25 cellular contexts compared by ENCODE assay signal in the genomic region with DNA sequence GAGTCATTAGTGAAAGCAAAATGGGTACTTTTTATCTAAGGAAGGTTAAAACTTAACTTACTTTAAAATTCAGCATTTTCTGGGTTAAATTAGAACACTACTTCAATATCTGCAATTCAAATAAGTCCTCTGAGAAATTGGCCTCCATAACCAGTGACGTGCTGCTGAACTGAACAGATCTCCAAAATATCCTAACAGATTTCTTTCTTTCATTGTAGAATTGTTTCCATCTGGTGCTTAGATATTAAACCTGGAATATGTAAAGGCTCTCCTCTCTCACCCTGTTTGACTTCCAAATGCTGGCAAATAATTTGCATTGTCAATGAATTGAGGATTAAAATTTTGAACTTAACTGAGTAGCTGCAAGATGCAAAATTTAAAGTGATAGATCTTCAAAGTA.
A peak's percentile ranks its signal among the peaks of the same experiment; 100 is the strongest.
DNase-seq lines count a peak whose midpoint lies in the region; ATAC-seq, FAIRE-seq and TF ChIP-seq lines count a peak whose summit lies in the region.
"Had no signal": no experiment of that assay in that cellular context is flagged by ENCODE, and none has a peak within 500 bp of the region (broad histone marks: within the 10 kb centered on the region; RNA-seq: fewer than 3 reads in every experiment).

No MANE protein-coding gene starts in this region.

- H3K4me1 ChIP-seq in A673 (ENCODE audit: insufficient read depth, low read length, poor library complexity, severe bottlenecking) (peaks cover 8% of the 10 kb centered on the region), neural progenitor cell (no peaks in the 10 kb centered on the region), body of pancreas (no peaks in the 10 kb centered on the region)
- H3K4me1 ChIP-seq: A549, Caco-2 had no signal

- H3K27me3 Mint-ChIP-seq in neural progenitor cell (ENCODE audit: insufficient read depth, low read depth), result peaks cover 2% of the 10 kb centered on the region
- H3K27me3 Mint-ChIP-seq: B cell had no signal

- H3K36me3 Mint-ChIP-seq in neural progenitor cell, result no peaks in the 10 kb centered on the region
- H3K36me3 Mint-ChIP-seq: CD8-positive, alpha-beta T cell had no signal

- H3K27ac ChIP-seq in A673 (ENCODE audit: low read depth, low read length, poor library complexity, severe bottlenecking) (peak overlapping the region; percentile 87), neural progenitor cell (no peak overlapping the region), body of pancreas (no peak overlapping the region)
- H3K27ac ChIP-seq: A549, C4-2B had no signal

- H3K9me3 Mint-ChIP-seq in neural progenitor cell, result peaks cover 5% of the 10 kb centered on the region

- POLR2A ChIA-PET in A673 (lab: Charles Lee; ENCODE audit: low non-redundant PET), result no interaction called here

- 6 to 7% methylated on average over 1 of the region's 1 CpG for WGBS in body of pancreas, 2 donors

- BruUV-seq in A673 (replicated peaks; lab: Mats Ljungman, UMichigan), result no TSS peak

- ATAC-seq in body of pancreas, result no peak
- ATAC-seq: A549; CD8-positive, alpha-beta T cell; HCT116 had no signal

- H3K4me2 ChIP-seq in neural progenitor cell, result no peak overlapping the region
- H3K4me2 ChIP-seq: A549, SK-N-SH had no signal

- CTCF ChIA-PET in A673 (lab: Charles Lee), result no interaction called here

- DNase-seq in A673 (ENCODE audit: low spot score) (peak; percentile 21), NCI-H1048 (lab: John Stamatoyannopoulos, UW) (peak; percentile 71), neural progenitor cell (ENCODE audit: low spot score) (no peak), body of pancreas (no peak), H7 (no peak)
- DNase-seq in activated CD4-positive, alpha-beta T cell treated with anti-CD3 and anti-CD28 coated beads, Interleukin-2, amount 50 U/mL, for 48 hours, result no peak
- DNase-seq: Caco-2; CD8-positive, alpha-beta T cell; DMS79 treated with DMSO at 0.1 percent for 48 hours; GF-D8; IMR-90; KG1; MG63; NCI-H2029; NCI-H69; RPMI8226; SHP77 treated with DMSO at 0.1 percent for 48 hours; SK-N-SH had no signal

- no peak overlapping the region for H3K4me3 Mint-ChIP-seq in neural progenitor cell
- H3K4me3 Mint-ChIP-seq: B cell; CD8-positive, alpha-beta T cell had no signal

- intact Hi-C loops in A673 (cut with micrococcal nuclease; ENCODE audit: unreplicated experiment), result loop anchor here (10.0 kb wide), 1 partner anchor 441 kb away; no protein-coding TSS in a partner anchor
- intact Hi-C loops in body of pancreas (cut with DNase I), result no loop called here

- H3F3A ChIP-seq in neural progenitor cell (ENCODE audit: low read depth), result no peaks in the 10 kb centered on the region

- H3K4me3 ChIP-seq in A673 (ENCODE audit: low read depth, low read length, poor library complexity, severe bottlenecking) (no peak overlapping the region), neural progenitor cell (no peak overlapping the region), body of pancreas (no peak overlapping the region), H7 (ENCODE audit: insufficient read depth, low read depth, low read length) (no peak overlapping the region)
- H3K4me3 ChIP-seq: A549, MG63 had no signal

- peak; percentile 48 for FAIRE-seq in endometrium (lab: Jason Lieb, UNC)
- FAIRE-seq: A549, GM12891, H1 had no signal

- H3K36me3 ChIP-seq in A673 (ENCODE audit: insufficient read depth, low read length, poor library complexity, severe bottlenecking) (no peaks in the 10 kb centered on the region), neural progenitor cell (no peaks in the 10 kb centered on the region), body of pancreas (replicated peaks in 1 of 2; ENCODE audit: insufficient read depth in 1 of 2, low read depth in 2 of 2) (no peaks in the 10 kb centered on the region), H7 (replicated peaks; ENCODE audit: control insufficient read depth, insufficient read depth, low read length) (no peaks in the 10 kb centered on the region)
- H3K36me3 ChIP-seq: MG63 had no signal

- no peaks in the 10 kb centered on the region for H4K20me1 ChIP-seq in neural progenitor cell (ENCODE audit: low read depth)

- H3K9ac ChIP-seq in neural progenitor cell, result no peak overlapping the region
- H3K9ac ChIP-seq: SK-N-SH had no signal

- no peak for TF ChIP-seq POLR2A in body of pancreas (IDR thresholded peaks at IDR 0.05)

- peak overlapping the region; percentile 15 for H2AFZ ChIP-seq in neural progenitor cell (replicated peaks)

- H3K9me3 ChIP-seq in A673 (ENCODE audit: low read depth, low read length, poor library complexity, severe bottlenecking), result peaks cover 16% of the 10 kb centered on the region
- no peaks in the 10 kb centered on the region for H3K9me3 ChIP-seq in neural progenitor cell (ENCODE audit: low read depth)
- no peaks in the 10 kb centered on the region for H3K9me3 ChIP-seq in body of pancreas
- H3K9me3 ChIP-seq: A549, Caco-2, SK-N-SH had no signal

- no peak overlapping the region for H3K27ac Mint-ChIP-seq in neural progenitor cell
- H3K27ac Mint-ChIP-seq: B cell; CD8-positive, alpha-beta T cell had no signal

- TF ChIP-seq CTCF in A673 (conservative IDR thresholded peaks at IDR 0.05; ENCODE audit: low read depth, low read length), result no peak
- TF ChIP-seq CTCF in neural progenitor cell (IDR thresholded peaks at IDR 0.05), result no peak
- TF ChIP-seq CTCF in body of pancreas (IDR thresholded peaks at IDR 0.05), result no peak

- no peaks in the 10 kb centered on the region for H3K4me1 Mint-ChIP-seq in neural progenitor cell
- H3K4me1 Mint-ChIP-seq: B cell had no signal

- H3K79me2 ChIP-seq in neural progenitor cell (ENCODE audit: low read depth), result no peaks in the 10 kb centered on the region

- no peaks in the 10 kb centered on the region for H3K27me3 ChIP-seq in A673 (replicated peaks; ENCODE audit: insufficient read depth, low read depth, low read length, poor library complexity)
- H3K27me3 ChIP-seq in neural progenitor cell, result no peaks in the 10 kb centered on the region
- no peaks in the 10 kb centered on the region for H3K27me3 ChIP-seq in body of pancreas
- H3K27me3 ChIP-seq in H7 (ENCODE audit: control insufficient read depth, insufficient read depth, low read length), result no peaks in the 10 kb centered on the region
- H3K27me3 ChIP-seq: MG63 had no signal

Comparison
In these comparisons a context has a peak if more than half of its experiments do, and no peak if none do; other contexts are left out.
1. DNase-seq: peak in A673 (single experiment) and NCI-H1048 (single experiment); none in neural progenitor cell (single experiment), body of pancreas (0 of 4), activated CD4-positive, alpha-beta T cell treated with anti-CD3 and anti-CD28 coated beads, Interleukin-2, amount 50 U/mL, for 48 hours (0 of 2) and H7 (single experiment).